ENCODE assay signal across 1 cellular context in genomic region chr2:199223791-199224190, GRCh38.
TF ChIP-seq lines count a peak whose summit lies in the region.

No MANE protein-coding gene starts in this region.

TF ChIP-seq in K562, 482 proteins besides CTCF, POLR2A, EP300 and RAD21 (continued from another document):
- TF ChIP-seq NFIC (IDR thresholded peaks at IDR 0.05) (peak; percentile 87), ZNF23 (CRISPR knock-in tag; IDR thresholded peaks at IDR 0.05) (no peak), FOSL1 (tag; conservative IDR thresholded peaks at IDR 0.05) (peak; percentile 70), RBM14 (IDR thresholded peaks at IDR 0.05; ENCODE audit: borderline replicate concordance, insufficient read depth, low read depth, low read length) (no peak), BMI1 (IDR thresholded peaks at IDR 0.05; ENCODE audit: low read length) (no peak), RB1 (IDR thresholded peaks at IDR 0.05; ENCODE audit: low read depth) (no peak), PTTG1 (tag; IDR thresholded peaks at IDR 0.05; ENCODE audit: low read depth) (no peak), ATF7 (IDR thresholded peaks at IDR 0.05) (0 out of 2 replicates have a peak, but pooled peaks have one; percentile 20), COPS2 (conservative IDR thresholded peaks at IDR 0.05) (no peak), CEBPB (tag; IDR thresholded peaks at IDR 0.05) (peak; percentile 82), ILF3 (IDR thresholded peaks at IDR 0.05; ENCODE audit: borderline replicate concordance) (no peak), ZNF318 (IDR thresholded peaks at IDR 0.05; ENCODE audit: borderline replicate concordance in 1 of 2, low read depth in 1 of 2) (0 out of 4 replicates have a peak, but pooled peaks of 1 of the 2 experiments have one; percentile 26), L3MBTL2 (IDR thresholded peaks at IDR 0.05) (no peak), RFX1 (IDR thresholded peaks at IDR 0.05) (no peak), POLR3G (IDR thresholded peaks at IDR 0.05; ENCODE audit: extremely low read depth, insufficient read length, insufficient replicate concordance) (no peak), MAFF (IDR thresholded peaks at IDR 0.05; ENCODE audit: low read length) (0 out of 2 replicates have a peak, but pooled peaks have one; percentile 31), HDAC2 (IDR thresholded peaks at IDR 0.05) (no peak), TAF9B (IDR thresholded peaks at IDR 0.05; ENCODE audit: partially characterized antibody) (peak; percentile 27), FOXP4 (CRISPR knock-in tag; IDR thresholded peaks at IDR 0.05; ENCODE audit: borderline replicate concordance) (no peak), TAL1 (IDR thresholded peaks at IDR 0.05) (no peak), ADNP (tag; IDR thresholded peaks at IDR 0.05) (no peak), SAFB (IDR thresholded peaks at IDR 0.05; ENCODE audit: borderline replicate concordance, low read depth, low read length) (no peak), MAFG (tag; conservative IDR thresholded peaks at IDR 0.05) (peak; percentile 67), PRPF4 (IDR thresholded peaks at IDR 0.05; ENCODE audit: insufficient read depth, low read depth, low read length, poor library complexity, severe bottlenecking) (no peak), BHLHE40 (IDR thresholded peaks at IDR 0.05; ENCODE audit: low read length) (peak; percentile 72), CCAR2 (IDR thresholded peaks at IDR 0.05; ENCODE audit: low read depth, low read length) (no peak), PTRF (tag; IDR thresholded peaks at IDR 0.05) (no peak), ZEB2 (IDR thresholded peaks at IDR 0.05) (no peak)
- TF ChIP-seq, protein P1, sequence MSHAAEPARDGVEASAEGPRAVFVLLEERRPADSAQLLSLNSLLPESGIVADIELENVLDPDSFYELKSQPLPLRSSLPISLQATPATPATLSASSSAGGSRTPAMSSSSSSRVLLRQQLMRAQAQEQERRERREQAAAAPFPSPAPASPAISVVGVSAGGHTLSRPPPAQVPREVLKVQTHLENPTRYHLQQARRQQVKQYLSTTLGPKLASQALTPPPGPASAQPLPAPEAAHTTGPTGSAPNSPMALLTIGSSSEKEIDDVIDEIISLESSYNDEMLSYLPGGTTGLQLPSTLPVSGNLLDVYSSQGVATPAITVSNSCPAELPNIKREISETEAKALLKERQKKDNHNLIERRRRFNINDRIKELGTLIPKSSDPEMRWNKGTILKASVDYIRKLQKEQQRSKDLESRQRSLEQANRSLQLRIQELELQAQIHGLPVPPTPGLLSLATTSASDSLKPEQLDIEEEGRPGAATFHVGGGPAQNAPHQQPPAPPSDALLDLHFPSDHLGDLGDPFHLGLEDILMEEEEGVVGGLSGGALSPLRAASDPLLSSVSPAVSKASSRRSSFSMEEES (CRISPR knock-in tag; IDR thresholded peaks at IDR 0.05), result no peak
- TF ChIP-seq, protein P2, sequence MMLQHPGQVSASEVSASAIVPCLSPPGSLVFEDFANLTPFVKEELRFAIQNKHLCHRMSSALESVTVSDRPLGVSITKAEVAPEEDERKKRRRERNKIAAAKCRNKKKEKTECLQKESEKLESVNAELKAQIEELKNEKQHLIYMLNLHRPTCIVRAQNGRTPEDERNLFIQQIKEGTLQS (IDR thresholded peaks at IDR 0.05), result peak; percentile 17
- TF ChIP-seq, protein P2 (CRISPR knock-in tag; conservative IDR thresholded peaks at IDR 0.05), result no peak
- TF ChIP-seq, protein P3, sequence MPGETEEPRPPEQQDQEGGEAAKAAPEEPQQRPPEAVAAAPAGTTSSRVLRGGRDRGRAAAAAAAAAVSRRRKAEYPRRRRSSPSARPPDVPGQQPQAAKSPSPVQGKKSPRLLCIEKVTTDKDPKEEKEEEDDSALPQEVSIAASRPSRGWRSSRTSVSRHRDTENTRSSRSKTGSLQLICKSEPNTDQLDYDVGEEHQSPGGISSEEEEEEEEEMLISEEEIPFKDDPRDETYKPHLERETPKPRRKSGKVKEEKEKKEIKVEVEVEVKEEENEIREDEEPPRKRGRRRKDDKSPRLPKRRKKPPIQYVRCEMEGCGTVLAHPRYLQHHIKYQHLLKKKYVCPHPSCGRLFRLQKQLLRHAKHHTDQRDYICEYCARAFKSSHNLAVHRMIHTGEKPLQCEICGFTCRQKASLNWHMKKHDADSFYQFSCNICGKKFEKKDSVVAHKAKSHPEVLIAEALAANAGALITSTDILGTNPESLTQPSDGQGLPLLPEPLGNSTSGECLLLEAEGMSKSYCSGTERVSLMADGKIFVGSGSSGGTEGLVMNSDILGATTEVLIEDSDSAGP (CRISPR knock-in tag; IDR thresholded peaks at IDR 0.05), result no peak
- TF ChIP-seq, protein P4, sequence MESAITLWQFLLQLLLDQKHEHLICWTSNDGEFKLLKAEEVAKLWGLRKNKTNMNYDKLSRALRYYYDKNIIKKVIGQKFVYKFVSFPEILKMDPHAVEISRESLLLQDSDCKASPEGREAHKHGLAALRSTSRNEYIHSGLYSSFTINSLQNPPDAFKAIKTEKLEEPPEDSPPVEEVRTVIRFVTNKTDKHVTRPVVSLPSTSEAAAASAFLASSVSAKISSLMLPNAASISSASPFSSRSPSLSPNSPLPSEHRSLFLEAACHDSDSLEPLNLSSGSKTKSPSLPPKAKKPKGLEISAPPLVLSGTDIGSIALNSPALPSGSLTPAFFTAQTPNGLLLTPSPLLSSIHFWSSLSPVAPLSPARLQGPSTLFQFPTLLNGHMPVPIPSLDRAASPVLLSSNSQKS (CRISPR knock-in tag; IDR thresholded peaks at IDR 0.05), result no peak
- TF ChIP-seq, protein P5, sequence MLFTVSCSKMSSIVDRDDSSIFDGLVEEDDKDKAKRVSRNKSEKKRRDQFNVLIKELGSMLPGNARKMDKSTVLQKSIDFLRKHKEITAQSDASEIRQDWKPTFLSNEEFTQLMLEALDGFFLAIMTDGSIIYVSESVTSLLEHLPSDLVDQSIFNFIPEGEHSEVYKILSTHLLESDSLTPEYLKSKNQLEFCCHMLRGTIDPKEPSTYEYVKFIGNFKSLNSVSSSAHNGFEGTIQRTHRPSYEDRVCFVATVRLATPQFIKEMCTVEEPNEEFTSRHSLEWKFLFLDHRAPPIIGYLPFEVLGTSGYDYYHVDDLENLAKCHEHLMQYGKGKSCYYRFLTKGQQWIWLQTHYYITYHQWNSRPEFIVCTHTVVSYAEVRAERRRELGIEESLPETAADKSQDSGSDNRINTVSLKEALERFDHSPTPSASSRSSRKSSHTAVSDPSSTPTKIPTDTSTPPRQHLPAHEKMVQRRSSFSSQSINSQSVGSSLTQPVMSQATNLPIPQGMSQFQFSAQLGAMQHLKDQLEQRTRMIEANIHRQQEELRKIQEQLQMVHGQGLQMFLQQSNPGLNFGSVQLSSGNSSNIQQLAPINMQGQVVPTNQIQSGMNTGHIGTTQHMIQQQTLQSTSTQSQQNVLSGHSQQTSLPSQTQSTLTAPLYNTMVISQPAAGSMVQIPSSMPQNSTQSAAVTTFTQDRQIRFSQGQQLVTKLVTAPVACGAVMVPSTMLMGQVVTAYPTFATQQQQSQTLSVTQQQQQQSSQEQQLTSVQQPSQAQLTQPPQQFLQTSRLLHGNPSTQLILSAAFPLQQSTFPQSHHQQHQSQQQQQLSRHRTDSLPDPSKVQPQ (CRISPR knock-in tag; IDR thresholded peaks at IDR 0.05; ENCODE audit: borderline replicate concordance), result no peak
